1 cellular context compared by ENCODE assay signal in the genomic region with DNA sequence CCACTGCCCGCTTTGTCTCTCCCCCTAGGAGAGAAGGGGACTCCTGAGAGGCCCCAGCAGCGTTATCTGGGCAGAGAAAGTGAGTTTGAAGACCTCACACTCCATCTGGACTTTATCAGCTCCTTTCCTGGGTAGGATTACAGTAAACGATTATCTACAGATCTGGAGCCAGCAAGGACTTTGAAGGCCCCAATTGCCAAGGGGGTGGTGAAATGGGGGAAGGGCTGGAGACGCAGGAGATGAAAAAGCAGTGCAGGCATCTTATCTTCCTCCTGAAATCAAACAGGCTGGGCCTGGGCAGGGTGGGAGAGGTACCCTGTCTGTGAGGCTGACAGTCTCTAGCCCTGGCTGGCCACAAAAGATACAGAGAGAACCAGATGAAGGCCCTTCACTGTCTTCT.
TF ChIP-seq lines count a peak whose summit lies in the region.

No MANE protein-coding gene starts in this region.

TF ChIP-seq in HEK293, 187 proteins besides CTCF, POLR2A, EP300 and RAD21 (continued from another document and continues in another):
- TF ChIP-seq, protein P1, sequence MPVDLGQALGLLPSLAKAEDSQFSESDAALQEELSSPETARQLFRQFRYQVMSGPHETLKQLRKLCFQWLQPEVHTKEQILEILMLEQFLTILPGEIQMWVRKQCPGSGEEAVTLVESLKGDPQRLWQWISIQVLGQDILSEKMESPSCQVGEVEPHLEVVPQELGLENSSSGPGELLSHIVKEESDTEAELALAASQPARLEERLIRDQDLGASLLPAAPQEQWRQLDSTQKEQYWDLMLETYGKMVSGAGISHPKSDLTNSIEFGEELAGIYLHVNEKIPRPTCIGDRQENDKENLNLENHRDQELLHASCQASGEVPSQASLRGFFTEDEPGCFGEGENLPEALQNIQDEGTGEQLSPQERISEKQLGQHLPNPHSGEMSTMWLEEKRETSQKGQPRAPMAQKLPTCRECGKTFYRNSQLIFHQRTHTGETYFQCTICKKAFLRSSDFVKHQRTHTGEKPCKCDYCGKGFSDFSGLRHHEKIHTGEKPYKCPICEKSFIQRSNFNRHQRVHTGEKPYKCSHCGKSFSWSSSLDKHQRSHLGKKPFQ (tag by site-specific recombination; IDR thresholded peaks at IDR 0.05): no peak
- TF ChIP-seq ZNF366 (tag by site-specific recombination; conservative IDR thresholded peaks at IDR 0.05): no peak
- TF ChIP-seq, protein P2, sequence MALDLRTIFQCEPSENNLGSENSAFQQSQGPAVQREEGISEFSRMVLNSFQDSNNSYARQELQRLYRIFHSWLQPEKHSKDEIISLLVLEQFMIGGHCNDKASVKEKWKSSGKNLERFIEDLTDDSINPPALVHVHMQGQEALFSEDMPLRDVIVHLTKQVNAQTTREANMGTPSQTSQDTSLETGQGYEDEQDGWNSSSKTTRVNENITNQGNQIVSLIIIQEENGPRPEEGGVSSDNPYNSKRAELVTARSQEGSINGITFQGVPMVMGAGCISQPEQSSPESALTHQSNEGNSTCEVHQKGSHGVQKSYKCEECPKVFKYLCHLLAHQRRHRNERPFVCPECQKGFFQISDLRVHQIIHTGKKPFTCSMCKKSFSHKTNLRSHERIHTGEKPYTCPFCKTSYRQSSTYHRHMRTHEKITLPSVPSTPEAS (tag by site-specific recombination; IDR thresholded peaks at IDR 0.05): no peak
- TF ChIP-seq ZFP37 (tag by site-specific recombination; IDR thresholded peaks at IDR 0.05): no peak
- TF ChIP-seq ZNF529 (tag by site-specific recombination; IDR thresholded peaks at IDR 0.05; ENCODE audit: insufficient replicate concordance): no peak
- TF ChIP-seq EGR2 (tag by site-specific recombination; IDR thresholded peaks at IDR 0.05; ENCODE audit: low read depth): no peak
- no peak for TF ChIP-seq ZSCAN5A (tag by site-specific recombination; IDR thresholded peaks at IDR 0.05)
- TF ChIP-seq PRDM4 (tag by site-specific recombination; IDR thresholded peaks at IDR 0.05): no peak
- TF ChIP-seq ZNF623 (tag by site-specific recombination; IDR thresholded peaks at IDR 0.05): no peak
- no peak for TF ChIP-seq ZNF629 (tag by site-specific recombination; IDR thresholded peaks at IDR 0.05)
- no peak for TF ChIP-seq ZNF324 (tag by site-specific recombination; IDR thresholded peaks at IDR 0.05)
- no peak for TF ChIP-seq ZBTB1 (tag by site-specific recombination; IDR thresholded peaks at IDR 0.05)
- no peak for TF ChIP-seq ZNF175 (tag by site-specific recombination; IDR thresholded peaks at IDR 0.05)
- TF ChIP-seq ZNF335 (tag by site-specific recombination; conservative IDR thresholded peaks at IDR 0.05): peak; percentile 20; the same call in 1 of the 2 replicates
- no peak for TF ChIP-seq ZNF776 (tag by site-specific recombination; IDR thresholded peaks at IDR 0.05; ENCODE audit: borderline replicate concordance)
- TF ChIP-seq ZNF639 (tag by site-specific recombination; IDR thresholded peaks at IDR 0.05): no peak
- TF ChIP-seq AEBP2 (tag by site-specific recombination; IDR thresholded peaks at IDR 0.05; ENCODE audit: borderline replicate concordance): no peak
- TF ChIP-seq, protein P3, sequence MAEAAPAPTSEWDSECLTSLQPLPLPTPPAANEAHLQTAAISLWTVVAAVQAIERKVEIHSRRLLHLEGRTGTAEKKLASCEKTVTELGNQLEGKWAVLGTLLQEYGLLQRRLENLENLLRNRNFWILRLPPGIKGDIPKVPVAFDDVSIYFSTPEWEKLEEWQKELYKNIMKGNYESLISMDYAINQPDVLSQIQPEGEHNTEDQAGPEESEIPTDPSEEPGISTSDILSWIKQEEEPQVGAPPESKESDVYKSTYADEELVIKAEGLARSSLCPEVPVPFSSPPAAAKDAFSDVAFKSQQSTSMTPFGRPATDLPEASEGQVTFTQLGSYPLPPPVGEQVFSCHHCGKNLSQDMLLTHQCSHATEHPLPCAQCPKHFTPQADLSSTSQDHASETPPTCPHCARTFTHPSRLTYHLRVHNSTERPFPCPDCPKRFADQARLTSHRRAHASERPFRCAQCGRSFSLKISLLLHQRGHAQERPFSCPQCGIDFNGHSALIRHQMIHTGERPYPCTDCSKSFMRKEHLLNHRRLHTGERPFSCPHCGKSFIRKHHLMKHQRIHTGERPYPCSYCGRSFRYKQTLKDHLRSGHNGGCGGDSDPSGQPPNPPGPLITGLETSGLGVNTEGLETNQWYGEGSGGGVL (tag by site-specific recombination; IDR thresholded peaks at IDR 0.05): no peak; the same call in 1 of the 2 replicates
- no peak for TF ChIP-seq ZBTB49 (tag by site-specific recombination; IDR thresholded peaks at IDR 0.05; ENCODE audit: low read depth)
- no peak for TF ChIP-seq ZNF426 (tag by site-specific recombination; IDR thresholded peaks at IDR 0.05)
- TF ChIP-seq, protein P4, sequence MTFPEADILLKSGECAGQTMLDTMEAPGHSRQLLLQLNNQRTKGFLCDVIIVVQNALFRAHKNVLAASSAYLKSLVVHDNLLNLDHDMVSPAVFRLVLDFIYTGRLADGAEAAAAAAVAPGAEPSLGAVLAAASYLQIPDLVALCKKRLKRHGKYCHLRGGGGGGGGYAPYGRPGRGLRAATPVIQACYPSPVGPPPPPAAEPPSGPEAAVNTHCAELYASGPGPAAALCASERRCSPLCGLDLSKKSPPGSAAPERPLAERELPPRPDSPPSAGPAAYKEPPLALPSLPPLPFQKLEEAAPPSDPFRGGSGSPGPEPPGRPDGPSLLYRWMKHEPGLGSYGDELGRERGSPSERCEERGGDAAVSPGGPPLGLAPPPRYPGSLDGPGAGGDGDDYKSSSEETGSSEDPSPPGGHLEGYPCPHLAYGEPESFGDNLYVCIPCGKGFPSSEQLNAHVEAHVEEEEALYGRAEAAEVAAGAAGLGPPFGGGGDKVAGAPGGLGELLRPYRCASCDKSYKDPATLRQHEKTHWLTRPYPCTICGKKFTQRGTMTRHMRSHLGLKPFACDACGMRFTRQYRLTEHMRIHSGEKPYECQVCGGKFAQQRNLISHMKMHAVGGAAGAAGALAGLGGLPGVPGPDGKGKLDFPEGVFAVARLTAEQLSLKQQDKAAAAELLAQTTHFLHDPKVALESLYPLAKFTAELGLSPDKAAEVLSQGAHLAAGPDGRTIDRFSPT (tag by site-specific recombination; IDR thresholded peaks at IDR 0.05): no peak
- no peak for TF ChIP-seq ZFHX2 (tag by site-specific recombination; conservative IDR thresholded peaks at IDR 0.05)
- no peak for TF ChIP-seq KLF10 (tag by site-specific recombination; IDR thresholded peaks at IDR 0.05)
- TF ChIP-seq MYNN (tag by site-specific recombination; IDR thresholded peaks at IDR 0.05; ENCODE audit: borderline replicate concordance): no peak
- TF ChIP-seq, protein P5, sequence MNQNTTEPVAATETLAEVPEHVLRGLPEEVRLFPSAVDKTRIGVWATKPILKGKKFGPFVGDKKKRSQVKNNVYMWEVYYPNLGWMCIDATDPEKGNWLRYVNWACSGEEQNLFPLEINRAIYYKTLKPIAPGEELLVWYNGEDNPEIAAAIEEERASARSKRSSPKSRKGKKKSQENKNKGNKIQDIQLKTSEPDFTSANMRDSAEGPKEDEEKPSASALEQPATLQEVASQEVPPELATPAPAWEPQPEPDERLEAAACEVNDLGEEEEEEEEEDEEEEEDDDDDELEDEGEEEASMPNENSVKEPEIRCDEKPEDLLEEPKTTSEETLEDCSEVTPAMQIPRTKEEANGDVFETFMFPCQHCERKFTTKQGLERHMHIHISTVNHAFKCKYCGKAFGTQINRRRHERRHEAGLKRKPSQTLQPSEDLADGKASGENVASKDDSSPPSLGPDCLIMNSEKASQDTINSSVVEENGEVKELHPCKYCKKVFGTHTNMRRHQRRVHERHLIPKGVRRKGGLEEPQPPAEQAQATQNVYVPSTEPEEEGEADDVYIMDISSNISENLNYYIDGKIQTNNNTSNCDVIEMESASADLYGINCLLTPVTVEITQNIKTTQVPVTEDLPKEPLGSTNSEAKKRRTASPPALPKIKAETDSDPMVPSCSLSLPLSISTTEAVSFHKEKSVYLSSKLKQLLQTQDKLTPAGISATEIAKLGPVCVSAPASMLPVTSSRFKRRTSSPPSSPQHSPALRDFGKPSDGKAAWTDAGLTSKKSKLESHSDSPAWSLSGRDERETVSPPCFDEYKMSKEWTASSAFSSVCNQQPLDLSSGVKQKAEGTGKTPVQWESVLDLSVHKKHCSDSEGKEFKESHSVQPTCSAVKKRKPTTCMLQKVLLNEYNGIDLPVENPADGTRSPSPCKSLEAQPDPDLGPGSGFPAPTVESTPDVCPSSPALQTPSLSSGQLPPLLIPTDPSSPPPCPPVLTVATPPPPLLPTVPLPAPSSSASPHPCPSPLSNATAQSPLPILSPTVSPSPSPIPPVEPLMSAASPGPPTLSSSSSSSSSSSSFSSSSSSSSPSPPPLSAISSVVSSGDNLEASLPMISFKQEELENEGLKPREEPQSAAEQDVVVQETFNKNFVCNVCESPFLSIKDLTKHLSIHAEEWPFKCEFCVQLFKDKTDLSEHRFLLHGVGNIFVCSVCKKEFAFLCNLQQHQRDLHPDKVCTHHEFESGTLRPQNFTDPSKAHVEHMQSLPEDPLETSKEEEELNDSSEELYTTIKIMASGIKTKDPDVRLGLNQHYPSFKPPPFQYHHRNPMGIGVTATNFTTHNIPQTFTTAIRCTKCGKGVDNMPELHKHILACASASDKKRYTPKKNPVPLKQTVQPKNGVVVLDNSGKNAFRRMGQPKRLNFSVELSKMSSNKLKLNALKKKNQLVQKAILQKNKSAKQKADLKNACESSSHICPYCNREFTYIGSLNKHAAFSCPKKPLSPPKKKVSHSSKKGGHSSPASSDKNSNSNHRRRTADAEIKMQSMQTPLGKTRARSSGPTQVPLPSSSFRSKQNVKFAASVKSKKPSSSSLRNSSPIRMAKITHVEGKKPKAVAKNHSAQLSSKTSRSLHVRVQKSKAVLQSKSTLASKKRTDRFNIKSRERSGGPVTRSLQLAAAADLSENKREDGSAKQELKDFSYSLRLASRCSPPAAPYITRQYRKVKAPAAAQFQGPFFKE (tag by site-specific recombination; IDR thresholded peaks at IDR 0.05; ENCODE audit: borderline replicate concordance): no peak
- TF ChIP-seq ZBTB21 (tag by site-specific recombination; IDR thresholded peaks at IDR 0.05): no peak
- TF ChIP-seq ZNF404 (tag by site-specific recombination; IDR thresholded peaks at IDR 0.05): no peak
- no peak for TF ChIP-seq ZNF23 (tag by site-specific recombination; IDR thresholded peaks at IDR 0.05; ENCODE audit: borderline replicate concordance)
- TF ChIP-seq ZNF843 (tag by site-specific recombination; IDR thresholded peaks at IDR 0.05): 0 out of 2 replicates have a peak, but pooled peaks have one; percentile 24
- no peak for TF ChIP-seq ZNF223 (tag by site-specific recombination; IDR thresholded peaks at IDR 0.05)
- TF ChIP-seq HOXC10 (CRISPR knock-in tag; IDR thresholded peaks at IDR 0.05): no peak
